1 cellular context compared by ENCODE assay signal in the genomic region with DNA sequence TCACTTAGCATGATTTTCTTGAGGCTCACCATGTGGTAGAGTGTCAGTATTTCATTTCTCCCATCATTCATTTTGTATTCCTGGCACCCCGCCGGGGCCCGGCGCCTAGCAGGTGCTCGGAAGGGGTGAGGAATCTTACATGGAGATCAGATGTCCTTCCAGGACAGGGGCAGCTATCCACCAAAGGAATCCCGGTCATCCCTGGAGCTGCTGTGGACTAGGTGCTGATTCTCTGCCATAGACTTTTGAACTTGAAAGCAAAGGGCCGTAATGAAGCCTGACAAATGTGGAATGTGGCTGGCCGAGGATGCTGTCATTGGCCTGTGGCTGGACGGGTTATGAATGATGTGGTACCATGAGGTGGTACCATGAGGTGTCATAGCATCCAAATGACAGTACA.
TF ChIP-seq lines count a peak whose summit lies in the region.

No MANE protein-coding gene starts in this region.

TF ChIP-seq in SK-N-SH treated with all-trans-retinoic acid at 6 μM for 48 hours, 23 proteins besides CTCF, POLR2A, EP300 and RAD21 (continued from another document):
- TF ChIP-seq, protein P1, sequence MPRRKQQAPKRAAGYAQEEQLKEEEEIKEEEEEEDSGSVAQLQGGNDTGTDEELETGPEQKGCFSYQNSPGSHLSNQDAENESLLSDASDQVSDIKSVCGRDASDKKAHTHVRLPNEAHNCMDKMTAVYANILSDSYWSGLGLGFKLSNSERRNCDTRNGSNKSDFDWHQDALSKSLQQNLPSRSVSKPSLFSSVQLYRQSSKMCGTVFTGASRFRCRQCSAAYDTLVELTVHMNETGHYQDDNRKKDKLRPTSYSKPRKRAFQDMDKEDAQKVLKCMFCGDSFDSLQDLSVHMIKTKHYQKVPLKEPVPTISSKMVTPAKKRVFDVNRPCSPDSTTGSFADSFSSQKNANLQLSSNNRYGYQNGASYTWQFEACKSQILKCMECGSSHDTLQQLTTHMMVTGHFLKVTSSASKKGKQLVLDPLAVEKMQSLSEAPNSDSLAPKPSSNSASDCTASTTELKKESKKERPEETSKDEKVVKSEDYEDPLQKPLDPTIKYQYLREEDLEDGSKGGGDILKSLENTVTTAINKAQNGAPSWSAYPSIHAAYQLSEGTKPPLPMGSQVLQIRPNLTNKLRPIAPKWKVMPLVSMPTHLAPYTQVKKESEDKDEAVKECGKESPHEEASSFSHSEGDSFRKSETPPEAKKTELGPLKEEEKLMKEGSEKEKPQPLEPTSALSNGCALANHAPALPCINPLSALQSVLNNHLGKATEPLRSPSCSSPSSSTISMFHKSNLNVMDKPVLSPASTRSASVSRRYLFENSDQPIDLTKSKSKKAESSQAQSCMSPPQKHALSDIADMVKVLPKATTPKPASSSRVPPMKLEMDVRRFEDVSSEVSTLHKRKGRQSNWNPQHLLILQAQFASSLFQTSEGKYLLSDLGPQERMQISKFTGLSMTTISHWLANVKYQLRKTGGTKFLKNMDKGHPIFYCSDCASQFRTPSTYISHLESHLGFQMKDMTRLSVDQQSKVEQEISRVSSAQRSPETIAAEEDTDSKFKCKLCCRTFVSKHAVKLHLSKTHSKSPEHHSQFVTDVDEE (CRISPR knock-in tag; IDR thresholded peaks at IDR 0.05): no peak
- no peak for TF ChIP-seq TOX (CRISPR knock-in tag; IDR thresholded peaks at IDR 0.05; ENCODE audit: borderline replicate concordance)
- TF ChIP-seq CSDC2 (CRISPR knock-in tag; IDR thresholded peaks at IDR 0.05): no peak
- no peak for TF ChIP-seq ZNF8 (CRISPR knock-in tag; IDR thresholded peaks at IDR 0.05)
- TF ChIP-seq, protein P2, sequence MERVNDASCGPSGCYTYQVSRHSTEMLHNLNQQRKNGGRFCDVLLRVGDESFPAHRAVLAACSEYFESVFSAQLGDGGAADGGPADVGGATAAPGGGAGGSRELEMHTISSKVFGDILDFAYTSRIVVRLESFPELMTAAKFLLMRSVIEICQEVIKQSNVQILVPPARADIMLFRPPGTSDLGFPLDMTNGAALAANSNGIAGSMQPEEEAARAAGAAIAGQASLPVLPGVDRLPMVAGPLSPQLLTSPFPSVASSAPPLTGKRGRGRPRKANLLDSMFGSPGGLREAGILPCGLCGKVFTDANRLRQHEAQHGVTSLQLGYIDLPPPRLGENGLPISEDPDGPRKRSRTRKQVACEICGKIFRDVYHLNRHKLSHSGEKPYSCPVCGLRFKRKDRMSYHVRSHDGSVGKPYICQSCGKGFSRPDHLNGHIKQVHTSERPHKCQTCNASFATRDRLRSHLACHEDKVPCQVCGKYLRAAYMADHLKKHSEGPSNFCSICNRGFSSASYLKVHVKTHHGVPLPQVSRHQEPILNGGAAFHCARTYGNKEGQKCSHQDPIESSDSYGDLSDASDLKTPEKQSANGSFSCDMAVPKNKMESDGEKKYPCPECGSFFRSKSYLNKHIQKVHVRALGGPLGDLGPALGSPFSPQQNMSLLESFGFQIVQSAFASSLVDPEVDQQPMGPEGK (CRISPR knock-in tag; IDR thresholded peaks at IDR 0.05; ENCODE audit: borderline replicate concordance): no peak
- no peak for TF ChIP-seq ZFP30 (CRISPR knock-in tag; IDR thresholded peaks at IDR 0.05)
- no peak for TF ChIP-seq ZNF70 (CRISPR knock-in tag; IDR thresholded peaks at IDR 0.05)
- no peak for TF ChIP-seq GLIS3 (CRISPR knock-in tag; IDR thresholded peaks at IDR 0.05)
- no peak for TF ChIP-seq ESRRG (CRISPR knock-in tag; IDR thresholded peaks at IDR 0.05)
- TF ChIP-seq PPARA (CRISPR knock-in tag; IDR thresholded peaks at IDR 0.05; ENCODE audit: borderline replicate concordance): no peak
- TF ChIP-seq ZC3H10 (CRISPR knock-in tag; IDR thresholded peaks at IDR 0.05): no peak
- TF ChIP-seq TCF4 (CRISPR knock-in tag; IDR thresholded peaks at IDR 0.05; ENCODE audit: borderline replicate concordance): no peak
- no peak for TF ChIP-seq CSRNP3 (CRISPR knock-in tag; IDR thresholded peaks at IDR 0.05)
